Comparison of ENCODE assay signal across 8 cellular contexts in genomic region chr6:31805939-31806469, GRCh38. TPM values are rescaled to one million over a fixed set of nuclear protein-coding genes. Genes with fewer than 3 reads are reported as not detected.
DNase-seq lines count a peak whose midpoint lies in the region; ATAC-seq lines count a peak whose summit lies in the region.

No MANE protein-coding gene starts in this region.

- WGBS in ectodermal cell, 2 experiments = 18 to 20% methylated on average over 7 of the region's 7 CpGs

- H3K4me3 Mint-ChIP-seq in natural killer cell treated with Interleukin-12 subunit alpha and Interleukin-12 subunit beta and Interleukin-15 and Interleukin-18, amount 100 ng/mL, for 72 hours = peak overlapping the region; percentile 97

- H3K27me3 ChIP-seq in MG63 = no peaks in the 10 kb centered on the region
- no peaks in the 10 kb centered on the region for H3K27me3 ChIP-seq in ectodermal cell (ENCODE audit: control insufficient read depth, insufficient read depth, low read length, poor library complexity, severe bottlenecking)

- H3K9me3 ChIP-seq in MG63 (no peaks in the 10 kb centered on the region), ectodermal cell (ENCODE audit: control insufficient read depth, low read length) (no peaks in the 10 kb centered on the region)

- H3K4me1 Mint-ChIP-seq in natural killer cell treated with Interleukin-12 subunit alpha and Interleukin-12 subunit beta and Interleukin-15 and Interleukin-18, amount 100 ng/mL, for 72 hours (ENCODE audit: low read depth in 2 of 2) = peaks cover 17 to 28% of the 10 kb centered on the region in 2 donors

- peak overlapping the region; percentile 93 to 99 for H3K27ac Mint-ChIP-seq in natural killer cell treated with Interleukin-12 subunit alpha and Interleukin-12 subunit beta and Interleukin-15 and Interleukin-18, amount 100 ng/mL, for 72 hours

- no peak overlapping the region for H3K27ac ChIP-seq in ectodermal cell (ENCODE audit: insufficient read depth, low read depth, low read length, poor library complexity, severe bottlenecking)

- ATAC-seq in GM18907 (IDR thresholded peaks at IDR 0.05; ENCODE audit: unreplicated experiment) = peak; percentile 5
- peak; percentile 0 to 5 for ATAC-seq in natural killer cell treated with Interleukin-12 subunit alpha and Interleukin-12 subunit beta and Interleukin-15 and Interleukin-18, amount 100 ng/mL, for 72 hours
- ATAC-seq in HG02678 (IDR thresholded peaks at IDR 0.05; ENCODE audit: unreplicated experiment) = no peak

- no peaks in the 10 kb centered on the region for H3K9me3 Mint-ChIP-seq in natural killer cell treated with Interleukin-12 subunit alpha and Interleukin-12 subunit beta and Interleukin-15 and Interleukin-18, amount 100 ng/mL, for 72 hours

- peaks cover 4% of the 10 kb centered on the region for H3K4me1 ChIP-seq in ectodermal cell (ENCODE audit: control insufficient read depth, insufficient read depth, low read length)

- H3K36me3 Mint-ChIP-seq in natural killer cell treated with Interleukin-12 subunit alpha and Interleukin-12 subunit beta and Interleukin-15 and Interleukin-18, amount 100 ng/mL, for 72 hours = peaks cover 4% of the 10 kb centered on the region

- H3K4me3 ChIP-seq in MG63 = peak overlapping the region; percentile 79
- peak overlapping the region; percentile 99 for H3K4me3 ChIP-seq in ectodermal cell (ENCODE audit: insufficient read depth, low read depth, low read length)

- H3K36me3 ChIP-seq in MG63 (no peaks in the 10 kb centered on the region), ectodermal cell (ENCODE audit: control insufficient read depth, insufficient read depth, low read length) (peaks cover 11% of the 10 kb centered on the region)

- no peaks in the 10 kb centered on the region for H3K27me3 Mint-ChIP-seq in natural killer cell treated with Interleukin-12 subunit alpha and Interleukin-12 subunit beta and Interleukin-15 and Interleukin-18, amount 100 ng/mL, for 72 hours

- no peak for DNase-seq in MG63
- DNase-seq in natural killer cell treated with Interleukin-12 subunit alpha and Interleukin-12 subunit beta and Interleukin-15 and Interleukin-18, amount 100 ng/mL, for 72 hours (ENCODE audit: low spot score) = no peak
- DNase-seq in NK-92 treated with Interleukin-12 subunit alpha and Interleukin-12 subunit beta, amount 100 ng/mL, for 24 hours (lab: John Stamatoyannopoulos, UW) = no peak
- no peak for DNase-seq in NCI-H1417 treated with DMSO at 0.1 percent for 48 hours (lab: John Stamatoyannopoulos, UW)
- DNase-seq in RKO (ENCODE audit: low spot score) = no peak

RNA-seq across cellular contexts. Expression of gene LSM2, which starts 0.8 kb away (rescaled TPM):
- 57.0 and 58.4 TPM in 2 replicates for total RNA-seq in MG63 (2014; rRNA removed; shearing (Covaris generic); ENCODE audit: low replicate concordance)
- 150 TPM for polyA plus RNA-seq in ectodermal cell (2013, experiment 1 of 4)
- polyA plus RNA-seq in ectodermal cell (2013, experiment 2 of 4) = 155 TPM
- polyA plus RNA-seq in ectodermal cell (2013, experiment 3 of 4) = 131 TPM
- 136 TPM for polyA plus RNA-seq in ectodermal cell (2013, experiment 4 of 4)
- 100 to 1,000 TPM in 1 of 2 donors, 10 to 100 TPM in 1; 94.6 to 113 TPM for total RNA-seq in natural killer cell treated with Interleukin-12 subunit alpha and Interleukin-12 subunit beta and Interleukin-15 and Interleukin-18, amount 100 ng/mL, for 72 hours

RNA-seq across cellular contexts. Expression of gene HSPA1L, which starts 9.1 kb away (rescaled TPM):
- total RNA-seq in MG63 (2014; rRNA removed; shearing (Covaris generic); ENCODE audit: low replicate concordance) = 0.33 and 0.39 TPM in 2 replicates
- polyA plus RNA-seq in ectodermal cell (2013, experiment 1 of 4) = 1.1 TPM
- polyA plus RNA-seq in ectodermal cell (2013, experiment 2 of 4) = 1.5 TPM
- polyA plus RNA-seq in ectodermal cell (2013, experiment 3 of 4) = 1.2 TPM
- polyA plus RNA-seq in ectodermal cell (2013, experiment 4 of 4) = 1.5 TPM
- total RNA-seq in natural killer cell treated with Interleukin-12 subunit alpha and Interleukin-12 subunit beta and Interleukin-15 and Interleukin-18, amount 100 ng/mL, for 72 hours = 1 to 10 TPM; 1.7 to 4.1 TPM

RNA-seq across cellular contexts. Expression of gene HSPA1A, which starts 9.3 kb away (rescaled TPM):
- 32.5 and 71.8 TPM in 2 replicates for total RNA-seq in MG63 (2014; rRNA removed; shearing (Covaris generic); ENCODE audit: low replicate concordance)
- 62.5 TPM for polyA plus RNA-seq in ectodermal cell (2013, experiment 1 of 4)
- polyA plus RNA-seq in ectodermal cell (2013, experiment 2 of 4) = 38.8 TPM
- 46.0 TPM for polyA plus RNA-seq in ectodermal cell (2013, experiment 3 of 4)
- polyA plus RNA-seq in ectodermal cell (2013, experiment 4 of 4) = 53.0 TPM
- 100 to 1,000 TPM; 160 to 262 TPM for total RNA-seq in natural killer cell treated with Interleukin-12 subunit alpha and Interleukin-12 subunit beta and Interleukin-15 and Interleukin-18, amount 100 ng/mL, for 72 hours

RNA-seq across cellular contexts. Expression of gene VARS1, which starts 10.5 kb away (rescaled TPM):
- 58.8 and 107 TPM in 2 replicates for total RNA-seq in MG63 (2014; rRNA removed; shearing (Covaris generic); ENCODE audit: low replicate concordance)
- 113 TPM for polyA plus RNA-seq in ectodermal cell (2013, experiment 1 of 4)
- 95.5 TPM for polyA plus RNA-seq in ectodermal cell (2013, experiment 2 of 4)
- 60.3 TPM for polyA plus RNA-seq in ectodermal cell (2013, experiment 3 of 4)
- 60.5 TPM for polyA plus RNA-seq in ectodermal cell (2013, experiment 4 of 4)
- 100 to 1,000 TPM in 1 of 2 donors, 10 to 100 TPM in 1; 90.7 to 226 TPM for total RNA-seq in natural killer cell treated with Interleukin-12 subunit alpha and Interleukin-12 subunit beta and Interleukin-15 and Interleukin-18, amount 100 ng/mL, for 72 hours

RNA-seq across cellular contexts. Expression of gene HSPA1B, which starts 21.5 kb away (rescaled TPM):
- 48.7 and 72.1 TPM in 2 replicates for total RNA-seq in MG63 (2014; rRNA removed; shearing (Covaris generic); ENCODE audit: low replicate concordance)
- 63.6 TPM for polyA plus RNA-seq in ectodermal cell (2013, experiment 1 of 4)
- polyA plus RNA-seq in ectodermal cell (2013, experiment 2 of 4) = 32.4 TPM
- 41.5 TPM for polyA plus RNA-seq in ectodermal cell (2013, experiment 3 of 4)
- polyA plus RNA-seq in ectodermal cell (2013, experiment 4 of 4) = 40.4 TPM
- 100 to 1,000 TPM; 107 to 113 TPM for total RNA-seq in natural killer cell treated with Interleukin-12 subunit alpha and Interleukin-12 subunit beta and Interleukin-15 and Interleukin-18, amount 100 ng/mL, for 72 hours
